ENCODE assay signal across 1 cellular context in genomic region chr20:32457476-32457986, GRCh38.
TF ChIP-seq lines count a peak whose summit lies in the region.

No MANE protein-coding gene starts in this region.

TF ChIP-seq in WTC11, 78 proteins besides CTCF, POLR2A, EP300 and RAD21 (continued from another document):
- TF ChIP-seq FOXP4 (CRISPR knock-in tag; IDR thresholded peaks at IDR 0.05) (peak; percentile 59), PREB (CRISPR knock-in tag; IDR thresholded peaks at IDR 0.05; ENCODE audit: borderline replicate concordance) (no peak), TEAD1 (CRISPR knock-in tag; IDR thresholded peaks at IDR 0.05) (no peak), IRF2 (CRISPR knock-in tag; IDR thresholded peaks at IDR 0.05; ENCODE audit: borderline replicate concordance, low read depth) (no peak), SP1 (CRISPR knock-in tag; conservative IDR thresholded peaks at IDR 0.05) (peak; percentile 78), GTF2I (CRISPR knock-in tag; conservative IDR thresholded peaks at IDR 0.05) (peak; percentile 81), RORB (CRISPR knock-in tag; IDR thresholded peaks at IDR 0.05) (no peak), FOXK1 (CRISPR knock-in tag; IDR thresholded peaks at IDR 0.05) (peak; percentile 35; the same call in 1 of the 2 replicates), TP53 (CRISPR knock-in tag; IDR thresholded peaks at IDR 0.05) (no peak), JUN (CRISPR knock-in tag; IDR thresholded peaks at IDR 0.05) (no peak), HMGA2 (CRISPR knock-in tag; IDR thresholded peaks at IDR 0.05) (no peak), NR2C2 (CRISPR knock-in tag; IDR thresholded peaks at IDR 0.05) (no peak), ZNF121 (CRISPR knock-in tag; IDR thresholded peaks at IDR 0.05) (no peak), ATF6 (CRISPR knock-in tag; IDR thresholded peaks at IDR 0.05) (no peak), ZNF423 (CRISPR knock-in tag; IDR thresholded peaks at IDR 0.05) (peak; percentile 20; the same call in 1 of the 2 replicates), PRRX2 (CRISPR knock-in tag; IDR thresholded peaks at IDR 0.05) (no peak), TCF7 (CRISPR knock-in tag; IDR thresholded peaks at IDR 0.05; ENCODE audit: low read depth) (no peak), NR3C1 (CRISPR knock-in tag; conservative IDR thresholded peaks at IDR 0.05; ENCODE audit: low read depth) (no peak), NFATC4 (CRISPR knock-in tag; IDR thresholded peaks at IDR 0.05) (no peak), ZNF416 (CRISPR knock-in tag; IDR thresholded peaks at IDR 0.05) (no peak)
- TF ChIP-seq, protein P1, sequence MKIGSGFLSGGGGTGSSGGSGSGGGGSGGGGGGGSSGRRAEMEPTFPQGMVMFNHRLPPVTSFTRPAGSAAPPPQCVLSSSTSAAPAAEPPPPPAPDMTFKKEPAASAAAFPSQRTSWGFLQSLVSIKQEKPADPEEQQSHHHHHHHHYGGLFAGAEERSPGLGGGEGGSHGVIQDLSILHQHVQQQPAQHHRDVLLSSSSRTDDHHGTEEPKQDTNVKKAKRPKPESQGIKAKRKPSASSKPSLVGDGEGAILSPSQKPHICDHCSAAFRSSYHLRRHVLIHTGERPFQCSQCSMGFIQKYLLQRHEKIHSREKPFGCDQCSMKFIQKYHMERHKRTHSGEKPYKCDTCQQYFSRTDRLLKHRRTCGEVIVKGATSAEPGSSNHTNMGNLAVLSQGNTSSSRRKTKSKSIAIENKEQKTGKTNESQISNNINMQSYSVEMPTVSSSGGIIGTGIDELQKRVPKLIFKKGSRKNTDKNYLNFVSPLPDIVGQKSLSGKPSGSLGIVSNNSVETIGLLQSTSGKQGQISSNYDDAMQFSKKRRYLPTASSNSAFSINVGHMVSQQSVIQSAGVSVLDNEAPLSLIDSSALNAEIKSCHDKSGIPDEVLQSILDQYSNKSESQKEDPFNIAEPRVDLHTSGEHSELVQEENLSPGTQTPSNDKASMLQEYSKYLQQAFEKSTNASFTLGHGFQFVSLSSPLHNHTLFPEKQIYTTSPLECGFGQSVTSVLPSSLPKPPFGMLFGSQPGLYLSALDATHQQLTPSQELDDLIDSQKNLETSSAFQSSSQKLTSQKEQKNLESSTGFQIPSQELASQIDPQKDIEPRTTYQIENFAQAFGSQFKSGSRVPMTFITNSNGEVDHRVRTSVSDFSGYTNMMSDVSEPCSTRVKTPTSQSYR (CRISPR knock-in tag; IDR thresholded peaks at IDR 0.05), result peak; percentile 99
- TF ChIP-seq, protein P2, sequence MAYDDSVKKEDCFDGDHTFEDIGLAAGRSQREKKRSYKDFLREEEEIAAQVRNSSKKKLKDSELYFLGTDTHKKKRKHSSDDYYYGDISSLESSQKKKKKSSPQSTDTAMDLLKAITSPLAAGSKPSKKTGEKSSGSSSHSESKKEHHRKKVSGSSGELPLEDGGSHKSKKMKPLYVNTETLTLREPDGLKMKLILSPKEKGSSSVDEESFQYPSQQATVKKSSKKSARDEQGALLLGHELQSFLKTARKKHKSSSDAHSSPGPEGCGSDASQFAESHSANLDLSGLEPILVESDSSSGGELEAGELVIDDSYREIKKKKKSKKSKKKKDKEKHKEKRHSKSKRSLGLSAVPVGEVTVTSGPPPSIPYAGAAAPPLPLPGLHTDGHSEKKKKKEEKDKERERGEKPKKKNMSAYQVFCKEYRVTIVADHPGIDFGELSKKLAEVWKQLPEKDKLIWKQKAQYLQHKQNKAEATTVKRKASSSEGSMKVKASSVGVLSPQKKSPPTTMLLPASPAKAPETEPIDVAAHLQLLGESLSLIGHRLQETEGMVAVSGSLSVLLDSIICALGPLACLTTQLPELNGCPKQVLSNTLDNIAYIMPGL (CRISPR knock-in tag; IDR thresholded peaks at IDR 0.05), result no peak
- TF ChIP-seq, protein P3, sequence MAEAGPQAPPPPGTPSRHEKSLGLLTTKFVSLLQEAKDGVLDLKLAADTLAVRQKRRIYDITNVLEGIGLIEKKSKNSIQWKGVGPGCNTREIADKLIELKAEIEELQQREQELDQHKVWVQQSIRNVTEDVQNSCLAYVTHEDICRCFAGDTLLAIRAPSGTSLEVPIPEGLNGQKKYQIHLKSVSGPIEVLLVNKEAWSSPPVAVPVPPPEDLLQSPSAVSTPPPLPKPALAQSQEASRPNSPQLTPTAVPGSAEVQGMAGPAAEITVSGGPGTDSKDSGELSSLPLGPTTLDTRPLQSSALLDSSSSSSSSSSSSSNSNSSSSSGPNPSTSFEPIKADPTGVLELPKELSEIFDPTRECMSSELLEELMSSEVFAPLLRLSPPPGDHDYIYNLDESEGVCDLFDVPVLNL (CRISPR knock-in tag; IDR thresholded peaks at IDR 0.05; ENCODE audit: borderline replicate concordance, low read depth), result no peak
- TF ChIP-seq, protein P4, sequence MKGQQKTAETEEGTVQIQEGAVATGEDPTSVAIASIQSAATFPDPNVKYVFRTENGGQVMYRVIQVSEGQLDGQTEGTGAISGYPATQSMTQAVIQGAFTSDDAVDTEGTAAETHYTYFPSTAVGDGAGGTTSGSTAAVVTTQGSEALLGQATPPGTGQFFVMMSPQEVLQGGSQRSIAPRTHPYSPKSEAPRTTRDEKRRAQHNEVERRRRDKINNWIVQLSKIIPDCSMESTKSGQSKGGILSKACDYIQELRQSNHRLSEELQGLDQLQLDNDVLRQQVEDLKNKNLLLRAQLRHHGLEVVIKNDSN (CRISPR knock-in tag; IDR thresholded peaks at IDR 0.05), result no peak
- TF ChIP-seq, protein P5, sequence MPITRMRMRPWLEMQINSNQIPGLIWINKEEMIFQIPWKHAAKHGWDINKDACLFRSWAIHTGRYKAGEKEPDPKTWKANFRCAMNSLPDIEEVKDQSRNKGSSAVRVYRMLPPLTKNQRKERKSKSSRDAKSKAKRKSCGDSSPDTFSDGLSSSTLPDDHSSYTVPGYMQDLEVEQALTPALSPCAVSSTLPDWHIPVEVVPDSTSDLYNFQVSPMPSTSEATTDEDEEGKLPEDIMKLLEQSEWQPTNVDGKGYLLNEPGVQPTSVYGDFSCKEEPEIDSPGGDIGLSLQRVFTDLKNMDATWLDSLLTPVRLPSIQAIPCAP (CRISPR knock-in tag; IDR thresholded peaks at IDR 0.05), result no peak
- TF ChIP-seq, protein P6, sequence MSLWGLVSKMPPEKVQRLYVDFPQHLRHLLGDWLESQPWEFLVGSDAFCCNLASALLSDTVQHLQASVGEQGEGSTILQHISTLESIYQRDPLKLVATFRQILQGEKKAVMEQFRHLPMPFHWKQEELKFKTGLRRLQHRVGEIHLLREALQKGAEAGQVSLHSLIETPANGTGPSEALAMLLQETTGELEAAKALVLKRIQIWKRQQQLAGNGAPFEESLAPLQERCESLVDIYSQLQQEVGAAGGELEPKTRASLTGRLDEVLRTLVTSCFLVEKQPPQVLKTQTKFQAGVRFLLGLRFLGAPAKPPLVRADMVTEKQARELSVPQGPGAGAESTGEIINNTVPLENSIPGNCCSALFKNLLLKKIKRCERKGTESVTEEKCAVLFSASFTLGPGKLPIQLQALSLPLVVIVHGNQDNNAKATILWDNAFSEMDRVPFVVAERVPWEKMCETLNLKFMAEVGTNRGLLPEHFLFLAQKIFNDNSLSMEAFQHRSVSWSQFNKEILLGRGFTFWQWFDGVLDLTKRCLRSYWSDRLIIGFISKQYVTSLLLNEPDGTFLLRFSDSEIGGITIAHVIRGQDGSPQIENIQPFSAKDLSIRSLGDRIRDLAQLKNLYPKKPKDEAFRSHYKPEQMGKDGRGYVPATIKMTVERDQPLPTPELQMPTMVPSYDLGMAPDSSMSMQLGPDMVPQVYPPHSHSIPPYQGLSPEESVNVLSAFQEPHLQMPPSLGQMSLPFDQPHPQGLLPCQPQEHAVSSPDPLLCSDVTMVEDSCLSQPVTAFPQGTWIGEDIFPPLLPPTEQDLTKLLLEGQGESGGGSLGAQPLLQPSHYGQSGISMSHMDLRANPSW (CRISPR knock-in tag; conservative IDR thresholded peaks at IDR 0.05; ENCODE audit: low read depth), result no peak
- TF ChIP-seq, protein P7, sequence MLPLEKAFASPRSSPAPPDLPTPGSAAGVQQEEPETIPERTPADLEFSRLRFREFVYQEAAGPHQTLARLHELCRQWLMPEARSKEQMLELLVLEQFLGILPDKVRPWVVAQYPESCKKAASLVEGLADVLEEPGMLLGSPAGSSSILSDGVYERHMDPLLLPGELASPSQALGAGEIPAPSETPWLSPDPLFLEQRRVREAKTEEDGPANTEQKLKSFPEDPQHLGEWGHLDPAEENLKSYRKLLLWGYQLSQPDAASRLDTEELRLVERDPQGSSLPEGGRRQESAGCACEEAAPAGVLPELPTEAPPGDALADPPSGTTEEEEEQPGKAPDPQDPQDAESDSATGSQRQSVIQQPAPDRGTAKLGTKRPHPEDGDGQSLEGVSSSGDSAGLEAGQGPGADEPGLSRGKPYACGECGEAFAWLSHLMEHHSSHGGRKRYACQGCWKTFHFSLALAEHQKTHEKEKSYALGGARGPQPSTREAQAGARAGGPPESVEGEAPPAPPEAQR (CRISPR knock-in tag; IDR thresholded peaks at IDR 0.05), result no peak
